Comparison of ENCODE assay signal across 8 cellular contexts in genomic region chr9:129317179-129318011, GRCh38.
DNase-seq lines count a peak whose midpoint lies in the region; ATAC-seq and TF ChIP-seq lines count a peak whose summit lies in the region.

No MANE protein-coding gene starts in this region.

- CTCF ChIA-PET in RWPE1 (lab: Yijun Ruan, JAX) = interaction anchor here (0.6 to 1.0 kb wide), 2 partner anchors 179 to 200 kb away, joined by 3 read pairs; no protein-coding TSS in a partner anchor

- intact Hi-C loops in spleen (cut with DNase I; ENCODE audit: low total_unique reads) = no loop called here

- no peaks in the 10 kb centered on the region for H3K9me3 ChIP-seq in spleen

- H3K27ac ChIP-seq in RWPE1 (peak overlapping the region; percentile 36), foreskin keratinocyte (no peak overlapping the region), spleen (peak overlapping the region in 2 of 8 donors; percentile 15 to 84)

- TF ChIP-seq CTCF in RWPE1 (conservative IDR thresholded peaks at IDR 0.05; ENCODE audit: low read depth) (no peak), foreskin keratinocyte (conservative IDR thresholded peaks at IDR 0.05) (no peak), spleen (IDR thresholded peaks at IDR 0.05 in 8 of 11, conservative IDR thresholded peaks at IDR 0.05 in 3 of 11) (no peak)

- ATAC-seq in foreskin keratinocyte = peak; percentile 16
- ATAC-seq in HG02588 (IDR thresholded peaks at IDR 0.05; ENCODE audit: unreplicated experiment) = no peak
- ATAC-seq in GM21526 (IDR thresholded peaks at IDR 0.05; ENCODE audit: low FRiP score, unreplicated experiment) = no peak
- no peak for ATAC-seq in HG03354 (IDR thresholded peaks at IDR 0.05; ENCODE audit: poor library complexity, severe bottlenecking, unreplicated experiment)

- WGBS in spleen, 5 donors = 80 to 86% (median 83%) methylated on average over 13 of the region's 13 CpGs

- H3K4me1 ChIP-seq in foreskin keratinocyte = no peaks in the 10 kb centered on the region
- peaks cover 14 to 61% (median 30%) of the 10 kb centered on the region in 6 donors for H3K4me1 ChIP-seq in spleen

- H3K27me3 ChIP-seq in foreskin keratinocyte = no peaks in the 10 kb centered on the region
- H3K27me3 ChIP-seq in spleen (replicated peaks in 1 of 7) = peaks cover 0 to 23% (median 0%) of the 10 kb centered on the region in 7 donors

- POLR2A ChIA-PET in RWPE1 (lab: Yijun Ruan, JAX; ENCODE audit: low non-redundant PET) = no interaction called here

- no peaks in the 10 kb centered on the region for H3K36me3 ChIP-seq in spleen

- no peak overlapping the region for H3K4me3 ChIP-seq in spleen

- DNase-seq in NCI-H1694 treated with DMSO at 0.1 percent for 48 hours (lab: John Stamatoyannopoulos, UW) = peak; percentile 1
- DNase-seq in NCI-H1694 (lab: John Stamatoyannopoulos, UW) = no peak
- DNase-seq in RWPE1 (ENCODE audit: low spot score) = peak; percentile 57
- DNase-seq in foreskin keratinocyte = no peak
- DNase-seq in spleen = peak; percentile 62

- no peak for TF ChIP-seq POLR2A in spleen (IDR thresholded peaks at IDR 0.05)

Comparison
In these comparisons a context has a peak if more than half of its experiments do, and no peak if none do; other contexts are left out.
1. DNase-seq: peak in NCI-H1694 treated with DMSO at 0.1 percent for 48 hours (single experiment), RWPE1 (single experiment) and spleen (single experiment); none in NCI-H1694 (single experiment) and foreskin keratinocyte (0 of 2).